8 cellular contexts compared by ENCODE assay signal in the genomic region with DNA sequence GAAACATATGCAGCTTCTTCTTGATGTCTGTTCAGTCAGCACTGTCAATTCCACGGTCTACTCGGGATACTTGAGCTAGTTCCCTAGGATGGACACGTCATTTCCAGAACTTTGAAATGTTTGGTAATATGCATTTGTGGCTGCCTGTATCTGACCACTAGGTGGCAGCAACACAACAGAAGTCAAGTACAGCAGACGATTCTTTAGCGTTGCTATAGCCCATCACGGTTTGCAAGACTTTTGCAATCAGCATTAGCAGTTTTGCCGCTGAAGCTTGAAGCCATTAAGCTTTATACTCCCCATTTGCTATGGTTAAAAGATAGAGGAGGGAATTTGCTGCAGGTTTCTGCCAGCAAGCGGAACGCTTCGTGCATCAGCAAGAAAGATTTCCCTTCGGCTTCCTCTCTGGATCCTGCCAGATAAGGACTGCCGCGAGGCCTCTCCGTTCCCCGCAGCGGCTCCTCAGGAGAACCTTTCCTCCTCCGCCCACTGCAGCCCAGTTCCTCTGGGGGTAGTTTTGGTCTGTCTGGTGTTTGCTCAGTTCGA.
A peak's percentile ranks its signal among the peaks of the same experiment; 100 is the strongest.
DNase-seq lines count a peak whose midpoint lies in the region; ATAC-seq, FAIRE-seq and TF ChIP-seq lines count a peak whose summit lies in the region.

No MANE protein-coding gene starts in this region.

- peak; percentile 67 for FAIRE-seq in kidney (lab: Jason Lieb, UNC)

- H3K9ac ChIP-seq in kidney (ENCODE audit: low read length in 2 of 2), result peak overlapping the region in 1 of 2 donors; percentile 21

- peak; percentile 86 for DNase-seq in GM03348 (ENCODE audit: low spot score)
- DNase-seq in NCI-H2171 treated with DMSO at 0.1 percent for 48 hours (lab: John Stamatoyannopoulos, UW), result peak; percentile 61
- peak; percentile 68 for DNase-seq in WTC11 (ENCODE audit: low spot score)
- DNase-seq in caudate nucleus (lab: John Stamatoyannopoulos, UW), result peak in 56 of 61 donors; percentile 1 to 87 (median 47)
- no peak for DNase-seq in kidney
- peak; percentile 19 to 32 for DNase-seq in stimulated activated CD4-positive, alpha-beta T cell treated with anti-CD3 and anti-CD28 coated beads, Interleukin-1b, Interleukin-23, amount 100 ng/mL, for 1 hour (ENCODE audit: low read depth in 2 of 2)

- H3K4me1 ChIP-seq in kidney (ENCODE audit: control insufficient read depth in 1 of 2, insufficient read depth in 1 of 2, low read depth in 1 of 2, low read length in 2 of 2), result peaks cover 3% of the 10 kb centered on the region in 2 donors

- ATAC-seq in HG02884 (IDR thresholded peaks at IDR 0.05; ENCODE audit: unreplicated experiment) (peak; percentile 69), WTC11 (peak; percentile 60), HG02870 (IDR thresholded peaks at IDR 0.05; ENCODE audit: unreplicated experiment) (no peak)

- peaks cover 2% of the 10 kb centered on the region for H3K36me3 Mint-ChIP-seq in WTC11

- CTCF ChIA-PET in WTC11 (lab: Charles Lee), result interaction anchor here (0.5 to 3.1 kb wide), 59 partner anchors 8 to 500 kb away, joined by 3 to 41 read pairs (median 4); partner anchors contain the start of genes COX15, CPN1, CUTC and DNMBP

- peak overlapping the region; percentile 43 to 48 for H3K4me3 ChIP-seq in kidney (ENCODE audit: low read length in 2 of 2)

- no peak overlapping the region for H3K27ac Mint-ChIP-seq in WTC11

- H3K9me3 Mint-ChIP-seq in WTC11, result peaks cover 3% of the 10 kb centered on the region

- peaks cover 6% of the 10 kb centered on the region; the same call in 1 of the 2 replicates for H3K27me3 Mint-ChIP-seq in WTC11 (ENCODE audit: low read depth)

- intact Hi-C loops in kidney (cut with DNase I), result no loop called here

- TF ChIP-seq CTCF in WTC11 (IDR thresholded peaks at IDR 0.05), result peak; percentile 78
- peak; percentile 98 for TF ChIP-seq CTCF in kidney (IDR thresholded peaks at IDR 0.05; ENCODE audit: borderline replicate concordance, extremely low read depth, insufficient read depth)

- H3K27ac ChIP-seq in caudate nucleus (ENCODE audit: low read depth, low read length), result no peak overlapping the region
- H3K27ac ChIP-seq in kidney (ENCODE audit: low read depth in 2 of 2, low read length in 2 of 2), result no peak overlapping the region

- POLR2A ChIA-PET in WTC11 (lab: Charles Lee), result interaction anchor here (0.6 to 1.5 kb wide), 4 partner anchors 13 to 72 kb away, joined by 3 to 6 read pairs (median 3); no protein-coding TSS in a partner anchor

- H3K4me3 Mint-ChIP-seq in WTC11, result peak overlapping the region; percentile 42

- peaks cover 53% of the 10 kb centered on the region for H3K4me1 Mint-ChIP-seq in WTC11

- peaks cover 11 to 42% of the 10 kb centered on the region in 2 donors for H3K36me3 ChIP-seq in kidney (ENCODE audit: control insufficient read depth in 1 of 2, insufficient read depth in 2 of 2, low read length in 2 of 2)

- no peaks in the 10 kb centered on the region for H3K9me3 ChIP-seq in kidney (ENCODE audit: control insufficient read depth in 1 of 2, low read length in 2 of 2)

TF ChIP-seq in WTC11, 78 proteins besides CTCF, POLR2A, EP300 and RAD21:
- TF ChIP-seq, protein P1, sequence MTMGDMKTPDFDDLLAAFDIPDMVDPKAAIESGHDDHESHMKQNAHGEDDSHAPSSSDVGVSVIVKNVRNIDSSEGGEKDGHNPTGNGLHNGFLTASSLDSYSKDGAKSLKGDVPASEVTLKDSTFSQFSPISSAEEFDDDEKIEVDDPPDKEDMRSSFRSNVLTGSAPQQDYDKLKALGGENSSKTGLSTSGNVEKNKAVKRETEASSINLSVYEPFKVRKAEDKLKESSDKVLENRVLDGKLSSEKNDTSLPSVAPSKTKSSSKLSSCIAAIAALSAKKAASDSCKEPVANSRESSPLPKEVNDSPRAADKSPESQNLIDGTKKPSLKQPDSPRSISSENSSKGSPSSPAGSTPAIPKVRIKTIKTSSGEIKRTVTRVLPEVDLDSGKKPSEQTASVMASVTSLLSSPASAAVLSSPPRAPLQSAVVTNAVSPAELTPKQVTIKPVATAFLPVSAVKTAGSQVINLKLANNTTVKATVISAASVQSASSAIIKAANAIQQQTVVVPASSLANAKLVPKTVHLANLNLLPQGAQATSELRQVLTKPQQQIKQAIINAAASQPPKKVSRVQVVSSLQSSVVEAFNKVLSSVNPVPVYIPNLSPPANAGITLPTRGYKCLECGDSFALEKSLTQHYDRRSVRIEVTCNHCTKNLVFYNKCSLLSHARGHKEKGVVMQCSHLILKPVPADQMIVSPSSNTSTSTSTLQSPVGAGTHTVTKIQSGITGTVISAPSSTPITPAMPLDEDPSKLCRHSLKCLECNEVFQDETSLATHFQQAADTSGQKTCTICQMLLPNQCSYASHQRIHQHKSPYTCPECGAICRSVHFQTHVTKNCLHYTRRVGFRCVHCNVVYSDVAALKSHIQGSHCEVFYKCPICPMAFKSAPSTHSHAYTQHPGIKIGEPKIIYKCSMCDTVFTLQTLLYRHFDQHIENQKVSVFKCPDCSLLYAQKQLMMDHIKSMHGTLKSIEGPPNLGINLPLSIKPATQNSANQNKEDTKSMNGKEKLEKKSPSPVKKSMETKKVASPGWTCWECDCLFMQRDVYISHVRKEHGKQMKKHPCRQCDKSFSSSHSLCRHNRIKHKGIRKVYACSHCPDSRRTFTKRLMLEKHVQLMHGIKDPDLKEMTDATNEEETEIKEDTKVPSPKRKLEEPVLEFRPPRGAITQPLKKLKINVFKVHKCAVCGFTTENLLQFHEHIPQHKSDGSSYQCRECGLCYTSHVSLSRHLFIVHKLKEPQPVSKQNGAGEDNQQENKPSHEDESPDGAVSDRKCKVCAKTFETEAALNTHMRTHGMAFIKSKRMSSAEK (CRISPR knock-in tag; IDR thresholded peaks at IDR 0.05; ENCODE audit: borderline replicate concordance), result no peak
- TF ChIP-seq CBFB (CRISPR knock-in tag; IDR thresholded peaks at IDR 0.05; ENCODE audit: low read depth), result no peak
- TF ChIP-seq JAZF1 (CRISPR knock-in tag; IDR thresholded peaks at IDR 0.05), result no peak
- no peak for TF ChIP-seq GABPB1 (CRISPR knock-in tag; IDR thresholded peaks at IDR 0.05)
- TF ChIP-seq, protein P2, sequence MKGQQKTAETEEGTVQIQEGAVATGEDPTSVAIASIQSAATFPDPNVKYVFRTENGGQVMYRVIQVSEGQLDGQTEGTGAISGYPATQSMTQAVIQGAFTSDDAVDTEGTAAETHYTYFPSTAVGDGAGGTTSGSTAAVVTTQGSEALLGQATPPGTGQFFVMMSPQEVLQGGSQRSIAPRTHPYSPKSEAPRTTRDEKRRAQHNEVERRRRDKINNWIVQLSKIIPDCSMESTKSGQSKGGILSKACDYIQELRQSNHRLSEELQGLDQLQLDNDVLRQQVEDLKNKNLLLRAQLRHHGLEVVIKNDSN (CRISPR knock-in tag; IDR thresholded peaks at IDR 0.05), result no peak
- TF ChIP-seq IRF1 (CRISPR knock-in tag; IDR thresholded peaks at IDR 0.05), result no peak
- TF ChIP-seq HMGA2 (CRISPR knock-in tag; IDR thresholded peaks at IDR 0.05), result no peak
- TF ChIP-seq USF2 (CRISPR knock-in tag; IDR thresholded peaks at IDR 0.05), result no peak
- no peak for TF ChIP-seq ZNF232 (CRISPR knock-in tag; IDR thresholded peaks at IDR 0.05)
- no peak for TF ChIP-seq MLX (CRISPR knock-in tag; IDR thresholded peaks at IDR 0.05)
